1 cellular context compared by ENCODE assay signal in genomic region chr12:2636741-2637140, GRCh38.
TF ChIP-seq lines count a peak whose summit lies in the region.

No MANE protein-coding gene starts in this region.

TF ChIP-seq in SK-N-SH, 30 proteins besides CTCF, POLR2A, EP300 and RAD21 (continued from another document):
- no peak for TF ChIP-seq RXRA (IDR thresholded peaks at IDR 0.05; ENCODE audit: borderline replicate concordance, low read depth)
- no peak for TF ChIP-seq NRF1 (IDR thresholded peaks at IDR 0.05; ENCODE audit: low read depth, low read length)
- TF ChIP-seq JUND (IDR thresholded peaks at IDR 0.05) = no peak
- no peak for TF ChIP-seq EZH2phosphoT487 (IDR thresholded peaks at IDR 0.05; ENCODE audit: borderline replicate concordance, low read depth)
- TF ChIP-seq MXI1 (IDR thresholded peaks at IDR 0.05; ENCODE audit: low read depth, low read length) = no peak
- TF ChIP-seq NFIC (IDR thresholded peaks at IDR 0.05; ENCODE audit: borderline replicate concordance) = no peak
- TF ChIP-seq REST (IDR thresholded peaks at IDR 0.05; ENCODE audit: low read depth, low read length) = no peak
- no peak for TF ChIP-seq GABPA (IDR thresholded peaks at IDR 0.05; ENCODE audit: low read depth)
- no peak for TF ChIP-seq RFX5 (IDR thresholded peaks at IDR 0.05; ENCODE audit: low read length)
- TF ChIP-seq TCF12 (IDR thresholded peaks at IDR 0.05) = no peak
- no peak for TF ChIP-seq CHD2 (IDR thresholded peaks at IDR 0.05; ENCODE audit: low read length, partially characterized antibody)
